21 cellular contexts compared by ENCODE assay signal in the genomic region with DNA sequence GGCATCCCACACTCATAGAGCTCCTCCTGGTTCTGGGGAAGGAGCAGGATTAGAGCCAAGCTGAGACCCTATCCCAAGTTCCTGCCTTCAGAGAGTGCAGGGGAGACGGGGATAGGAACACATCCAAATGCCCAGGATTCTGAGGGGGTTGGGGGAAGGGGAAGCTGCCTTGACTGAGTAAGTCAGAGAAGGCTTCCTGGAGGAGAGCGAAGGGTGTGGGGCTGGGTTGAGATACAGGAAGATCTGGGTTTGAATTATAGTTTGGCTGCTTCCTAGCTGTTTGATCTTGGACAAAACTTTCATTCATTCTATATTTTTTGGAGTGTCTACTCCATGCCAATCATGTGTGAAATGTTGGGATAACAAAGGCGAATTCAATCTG. TPM values are rescaled to one million over a fixed set of nuclear protein-coding genes. Genes with fewer than 3 reads are reported as not detected.
"Had no signal": no experiment of that assay in that cellular context is flagged by ENCODE, and none has a peak within 500 bp of the region (broad histone marks: within the 10 kb centered on the region; RNA-seq: fewer than 3 reads in every experiment).

No MANE protein-coding gene starts in this region.

- H3K4me3 ChIP-seq: colonic mucosa, left ventricle myocardium inferior, SK-N-MC, skin epidermis, suprapubic skin, upper lobe of left lung had no signal

- H3K27ac ChIP-seq: colonic mucosa, foreskin keratinocyte, left ventricle myocardium inferior, SK-N-MC had no signal

- H3K27me3 Mint-ChIP-seq: activated CD4-positive, alpha-beta T cell treated with anti-CD3 and anti-CD28 coated beads for 36 hours; brain; stimulated activated naive CD8-positive, alpha-beta T cell treated with anti-CD3 and anti-CD28 coated beads, Interleukin-15, Interleukin-2, amounts not matched to agents 100 ng/mL and 50 ng/mL, for 24 hours had no signal

- H3K27ac Mint-ChIP-seq: activated CD4-positive, alpha-beta T cell treated with anti-CD3 and anti-CD28 coated beads for 36 hours; naive thymus-derived CD8-positive, alpha-beta T cell; progenitor cell of endocrine pancreas had no signal

- ATAC-seq: activated CD4-positive, alpha-beta T cell treated with anti-CD3 and anti-CD28 coated beads for 36 hours; activated naive CD4-positive, alpha-beta T cell treated with anti-CD3 and anti-CD28 coated beads, Interleukin-2, amount 50 U/mL, for 72 hours; naive thymus-derived CD8-positive, alpha-beta T cell; right cardiac atrium had no signal

- H3K36me3 Mint-ChIP-seq: activated naive CD4-positive, alpha-beta T cell treated with anti-CD3 and anti-CD28 coated beads, Interleukin-2, amount 50 U/mL, for 72 hours; brain; naive thymus-derived CD8-positive, alpha-beta T cell had no signal

- H3K27me3 ChIP-seq: colonic mucosa, foreskin keratinocyte, suprapubic skin, upper lobe of left lung had no signal

- H3K9me3 Mint-ChIP-seq: activated naive CD4-positive, alpha-beta T cell treated with anti-CD3 and anti-CD28 coated beads, Interleukin-2, amount 50 U/mL, for 72 hours; naive thymus-derived CD8-positive, alpha-beta T cell; stimulated activated naive CD8-positive, alpha-beta T cell treated with anti-CD3 and anti-CD28 coated beads, Interleukin-15, Interleukin-2, amounts not matched to agents 100 ng/mL and 50 ng/mL, for 24 hours had no signal

- FAIRE-seq: endothelial cell of umbilical vein had no signal

- H3K9me3 ChIP-seq: colonic mucosa, left ventricle myocardium inferior, suprapubic skin, upper lobe of left lung had no signal

- DNase-seq: activated CD4-positive, alpha-beta T cell treated with anti-CD3 and anti-CD28 coated beads for 36 hours; activated CD8-positive, alpha-beta memory T cell treated with anti-CD3 and anti-CD28 coated beads for 24 hours; foreskin keratinocyte; left ventricle myocardium inferior; naive thymus-derived CD8-positive, alpha-beta T cell; nucleus accumbens; right cardiac atrium; stimulated activated CD4-positive, alpha-beta T cell treated with anti-CD3 and anti-CD28 coated beads, Interleukin-4, amount 100 ng/mL, for 4 hours; stimulated activated CD8-positive, alpha-beta memory T cell treated with anti-CD3 and anti-CD28 coated beads, Interleukin-4, amount 100 ng/mL, for 48 hours had no signal

- H3K4me3 Mint-ChIP-seq: activated CD4-positive, alpha-beta T cell treated with anti-CD3 and anti-CD28 coated beads for 36 hours; brain; stimulated activated naive CD8-positive, alpha-beta T cell treated with anti-CD3 and anti-CD28 coated beads, Interleukin-15, Interleukin-2, amounts not matched to agents 100 ng/mL and 50 ng/mL, for 24 hours had no signal

- H3K36me3 ChIP-seq: colonic mucosa, left ventricle myocardium inferior, suprapubic skin, upper lobe of left lung had no signal

RNA-seq across cellular contexts. Expression of gene AQP2, which starts 8.0 kb away (rescaled TPM):
- total RNA-seq: activated CD4-positive, alpha-beta T cell treated with anti-CD3 and anti-CD28 coated beads for 36 hours; activated naive CD4-positive, alpha-beta T cell treated with anti-CD3 and anti-CD28 coated beads, Interleukin-2, amount 50 U/mL, for 72 hours; colonic mucosa; endothelial cell of umbilical vein; foreskin keratinocyte; kidney epithelial cell; left ventricle myocardium inferior; mucosa of gallbladder; naive thymus-derived CD8-positive, alpha-beta T cell had no signal
- polyA plus RNA-seq: endothelial cell of umbilical vein; foreskin keratinocyte; naive thymus-derived CD8-positive, alpha-beta T cell had no signal

RNA-seq across cellular contexts. Expression of gene AQP5, which starts 19.2 kb away (rescaled TPM):
- total RNA-seq: activated CD4-positive, alpha-beta T cell treated with anti-CD3 and anti-CD28 coated beads for 36 hours; activated naive CD4-positive, alpha-beta T cell treated with anti-CD3 and anti-CD28 coated beads, Interleukin-2, amount 50 U/mL, for 72 hours; colonic mucosa; foreskin keratinocyte; kidney epithelial cell; naive thymus-derived CD8-positive, alpha-beta T cell had no signal
- polyA plus RNA-seq: foreskin keratinocyte; naive thymus-derived CD8-positive, alpha-beta T cell had no signal

RNA-seq across cellular contexts. Expression of gene AQP6, which starts 30.2 kb away (rescaled TPM):
- total RNA-seq: activated CD4-positive, alpha-beta T cell treated with anti-CD3 and anti-CD28 coated beads for 36 hours; activated naive CD4-positive, alpha-beta T cell treated with anti-CD3 and anti-CD28 coated beads, Interleukin-2, amount 50 U/mL, for 72 hours; colonic mucosa; endothelial cell of umbilical vein; kidney epithelial cell; left ventricle myocardium inferior; naive thymus-derived CD8-positive, alpha-beta T cell; suprapubic skin had no signal
- polyA plus RNA-seq: naive thymus-derived CD8-positive, alpha-beta T cell had no signal

RNA-seq across cellular contexts. Expression of gene FAIM2, which starts 38.8 kb away (rescaled TPM):
- total RNA-seq: endothelial cell of umbilical vein; foreskin keratinocyte; kidney epithelial cell; naive thymus-derived CD8-positive, alpha-beta T cell; progenitor cell of endocrine pancreas had no signal
- polyA plus RNA-seq: foreskin keratinocyte had no signal
